ENCODE assay signal across 19 cellular contexts in the genomic region with DNA sequence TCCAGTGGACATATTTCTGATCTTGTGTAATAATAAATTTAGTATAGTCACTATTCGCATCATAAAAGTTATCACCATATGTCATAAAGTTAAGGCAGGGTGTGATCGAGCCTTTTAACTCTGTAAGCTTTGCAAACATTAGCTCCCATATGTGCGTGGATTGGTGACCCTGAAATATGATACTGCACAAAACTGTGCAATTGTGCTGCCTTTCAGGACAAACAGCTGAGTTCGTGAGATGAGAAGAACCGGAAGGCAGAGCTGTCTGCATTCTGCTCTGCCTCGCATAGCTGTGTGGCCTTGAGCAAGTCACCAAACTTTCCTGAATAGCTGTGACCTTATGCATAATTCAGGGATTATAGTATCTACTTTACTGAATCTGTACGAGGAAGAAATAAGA. TPM values are rescaled to one million over a fixed set of nuclear protein-coding genes. Genes with fewer than 3 reads are reported as not detected.
"Had no signal": no experiment of that assay in that cellular context is flagged by ENCODE, and none has a peak within 500 bp of the region (broad histone marks: within the 10 kb centered on the region; RNA-seq: fewer than 3 reads in every experiment).

No MANE protein-coding gene starts in this region.

- H3K36me3 Mint-ChIP-seq: activated naive CD8-positive, alpha-beta T cell; neural progenitor cell; stimulated activated effector memory CD8-positive, alpha-beta T cell treated with anti-CD3 and anti-CD28 coated beads, Interleukin-12 subunit alpha, Interleukin-12 subunit beta, amount 100 ng/mL, for 72 hours had no signal

- H3K4me3 ChIP-seq: esophagus squamous epithelium, neural progenitor cell, sigmoid colon, uterus had no signal

- H3K4me1 ChIP-seq: uterus had no signal

- H3K27ac Mint-ChIP-seq: activated CD4-positive, alpha-beta T cell treated with anti-CD3 and anti-CD28 coated beads, Interleukin-2, amount 10 ng/mL, durations not matched to agents 24 days and 14 days; activated CD8-positive, alpha-beta T cell treated with anti-CD3 and anti-CD28 coated beads, Interleukin-2, amount 10 ng/mL, durations not matched to agents 7 days and 5 days; activated naive CD8-positive, alpha-beta T cell; neural progenitor cell; stimulated activated effector memory CD8-positive, alpha-beta T cell treated with anti-CD3 and anti-CD28 coated beads, Interleukin-12 subunit alpha, Interleukin-12 subunit beta, amount 100 ng/mL, for 72 hours had no signal

- H3K27me3 ChIP-seq: sigmoid colon, uterus had no signal

- ATAC-seq: activated CD8-positive, alpha-beta T cell treated with anti-CD3 and anti-CD28 coated beads, Interleukin-2, amount 10 ng/mL, durations not matched to agents 7 days and 5 days; stimulated activated effector memory CD8-positive, alpha-beta T cell treated with anti-CD3 and anti-CD28 coated beads, Interleukin-12 subunit alpha, Interleukin-12 subunit beta, amount 100 ng/mL, for 72 hours had no signal

- H2AFZ ChIP-seq: neural progenitor cell had no signal

- H3K9me3 ChIP-seq: esophagus squamous epithelium, sigmoid colon, uterus had no signal

- H3K9me3 Mint-ChIP-seq: activated CD4-positive, alpha-beta T cell treated with anti-CD3 and anti-CD28 coated beads, Interleukin-2, amount 10 ng/mL, durations not matched to agents 24 days and 14 days; neural progenitor cell; stimulated activated effector memory CD8-positive, alpha-beta T cell treated with anti-CD3 and anti-CD28 coated beads, Interleukin-12 subunit alpha, Interleukin-12 subunit beta, amount 100 ng/mL, for 72 hours had no signal

- H3K27ac ChIP-seq: esophagus squamous epithelium, neural progenitor cell, sigmoid colon, uterus had no signal

- H3K4me3 Mint-ChIP-seq: activated CD4-positive, alpha-beta T cell treated with anti-CD3 and anti-CD28 coated beads, Interleukin-2, amount 10 ng/mL, durations not matched to agents 24 days and 14 days; activated CD8-positive, alpha-beta T cell treated with anti-CD3 and anti-CD28 coated beads, Interleukin-2, amount 10 ng/mL, durations not matched to agents 7 days and 5 days; activated naive CD8-positive, alpha-beta T cell; neural progenitor cell; stimulated activated effector memory CD8-positive, alpha-beta T cell treated with anti-CD3 and anti-CD28 coated beads, Interleukin-12 subunit alpha, Interleukin-12 subunit beta, amount 100 ng/mL, for 72 hours had no signal

- DNase-seq: activated CD4-positive, alpha-beta T cell treated with anti-CD3 and anti-CD28 coated beads, Interleukin-2, amount 10 ng/mL, durations not matched to agents 24 days and 14 days; activated CD4-positive, CD25-positive, alpha-beta regulatory T cell; activated CD8-positive, alpha-beta T cell treated with anti-CD3 and anti-CD28 coated beads, Interleukin-2, amount 10 ng/mL, durations not matched to agents 7 days and 5 days; activated gamma-delta T cell treated with Interleukin-2 at 50 U/mL for 16 hours; amniotic stem cell; central memory CD4-positive, alpha-beta T cell; cortex of kidney; effector CD4-positive, alpha-beta T cell; esophagus squamous epithelium; glutamatergic neuron; kidney glomerular epithelial cell; sigmoid colon; stimulated activated CD4-positive, alpha-beta T cell treated with anti-CD3 and anti-CD28 coated beads, Interleukin-12 subunit alpha, Interleukin-12 subunit beta, amount 100 ng/mL, for 4 hours; stimulated activated CD4-positive, alpha-beta T cell treated with anti-CD3 and anti-CD28 coated beads, Interleukin-2, amount 100 ng/mL, for 24 hours; uterus had no signal

- H3K36me3 ChIP-seq: esophagus squamous epithelium, neural progenitor cell, sigmoid colon, uterus had no signal

- H3K4me2 ChIP-seq: neural progenitor cell had no signal

RNA-seq across cellular contexts. Expression of gene PLEKHG1, which starts 3.2 kb away (rescaled TPM):
- total RNA-seq: myocyte had no signal
